ENCODE assay signal across 1 cellular context in the genomic region with DNA sequence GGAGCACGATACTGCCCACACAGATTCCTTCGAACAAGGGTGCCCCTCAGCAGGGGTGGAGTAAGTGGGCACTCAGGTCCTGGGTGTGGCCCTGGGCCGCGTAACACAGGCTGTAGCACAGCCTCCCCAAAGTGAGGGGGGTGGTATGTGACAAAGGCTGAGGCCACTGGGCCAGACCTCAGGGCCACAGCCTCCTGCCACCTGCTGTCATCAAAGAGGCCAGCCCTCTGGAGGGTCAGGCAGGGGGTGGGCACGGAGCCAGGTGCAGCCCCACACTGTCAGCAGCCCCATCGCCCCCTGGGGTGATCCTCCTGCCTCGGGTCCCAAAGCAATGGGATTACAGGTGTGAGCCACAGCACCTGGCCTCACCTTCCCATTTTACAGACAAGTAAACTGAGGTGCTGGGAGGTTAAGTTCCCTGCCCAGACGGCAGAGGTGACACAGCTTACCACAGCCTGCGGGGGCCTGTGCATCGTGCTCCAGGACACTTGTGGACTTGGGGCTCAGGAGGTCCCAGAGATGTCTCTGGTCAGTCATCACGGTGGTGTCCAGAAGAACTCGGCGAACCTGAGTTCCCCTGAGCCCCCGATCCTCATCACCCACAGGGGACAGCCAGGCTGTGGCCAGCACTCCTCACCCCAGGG.
TF ChIP-seq lines count a peak whose summit lies in the region.

No MANE protein-coding gene starts in this region.

TF ChIP-seq in K562, 482 proteins besides CTCF, POLR2A, EP300 and RAD21:
- TF ChIP-seq NUFIP1 (IDR thresholded peaks at IDR 0.05; ENCODE audit: partially characterized antibody) (no peak), RB1 (IDR thresholded peaks at IDR 0.05; ENCODE audit: low read depth) (no peak), ZNF384 (IDR thresholded peaks at IDR 0.05; ENCODE audit: low read depth, low read length) (no peak), CBX1 (IDR thresholded peaks at IDR 0.05; ENCODE audit: low read depth) (0 out of 2 replicates have a peak, but pooled peaks have one; percentile 31), BCOR (IDR thresholded peaks at IDR 0.05) (peak; percentile 83), U2AF1 (optimal IDR thresholded peaks at IDR 0.05; ENCODE audit: low read depth, low read length) (no peak), TEAD2 (tag; IDR thresholded peaks at IDR 0.05) (no peak), ZNF224 (CRISPR knock-in tag; IDR thresholded peaks at IDR 0.05) (no peak), ZNF143 (CRISPR knock-in tag; IDR thresholded peaks at IDR 0.05) (0 out of 2 replicates have a peak, but pooled peaks have one; percentile 31), CTBP1 (IDR thresholded peaks at IDR 0.05; ENCODE audit: borderline replicate concordance) (no peak), ZNF134 (CRISPR knock-in tag; conservative IDR thresholded peaks at IDR 0.05) (no peak), NELFE (IDR thresholded peaks at IDR 0.05; ENCODE audit: insufficient read depth, insufficient read length) (no peak), ZNF778 (CRISPR knock-in tag; IDR thresholded peaks at IDR 0.05) (no peak), CHD4 (IDR thresholded peaks at IDR 0.05; ENCODE audit: insufficient read depth, insufficient replicate concordance, low read depth, low read length, poor library complexity, severe bottlenecking) (no peak), KDM1A (IDR thresholded peaks at IDR 0.05) (peak in 1 of 2 experiments; percentile 61; a peak in 2 of 4 replicates), SMARCA5 (IDR thresholded peaks at IDR 0.05) (0 out of 2 replicates have a peak, but pooled peaks have one; percentile 34), TRIM24 (IDR thresholded peaks at IDR 0.05) (no peak), HMG20B (CRISPR knock-in tag; IDR thresholded peaks at IDR 0.05) (no peak), ADNP (tag; IDR thresholded peaks at IDR 0.05) (peak; percentile 43; the same call in 1 of the 2 replicates), MAFF (IDR thresholded peaks at IDR 0.05; ENCODE audit: low read length) (no peak), KLF13 (tag; IDR thresholded peaks at IDR 0.05; ENCODE audit: borderline replicate concordance, low read depth) (no peak), IRF2 (CRISPR knock-in tag; IDR thresholded peaks at IDR 0.05) (no peak), NR1H2 (CRISPR knock-in tag; IDR thresholded peaks at IDR 0.05) (no peak), CCNT2 (IDR thresholded peaks at IDR 0.05; ENCODE audit: borderline replicate concordance, extremely low read depth, insufficient read length, low read depth, low read length) (no peak), POLR2B (IDR thresholded peaks at IDR 0.05; ENCODE audit: low read depth, partially characterized antibody) (no peak), POLR2G (IDR thresholded peaks at IDR 0.05; ENCODE audit: low read depth, low read length) (0 out of 2 replicates have a peak, but pooled peaks have one; percentile 1), C11orf30 (IDR thresholded peaks at IDR 0.05; ENCODE audit: low read depth) (no peak), MEIS2 (IDR thresholded peaks at IDR 0.05; ENCODE audit: partially characterized antibody) (no peak), SETDB1 (IDR thresholded peaks at IDR 0.05; ENCODE audit: low read length) (no peak), MYNN (IDR thresholded peaks at IDR 0.05) (no peak), MYNN (CRISPR knock-in tag; IDR thresholded peaks at IDR 0.05) (no peak), ZNF695 (CRISPR knock-in tag; IDR thresholded peaks at IDR 0.05) (no peak), TBP (optimal IDR thresholded peaks at IDR 0.05; ENCODE audit: low read depth, low read length) (no peak), TCF7L2 (IDR thresholded peaks at IDR 0.05; ENCODE audit: low read depth, low read length) (no peak), ZNF217 (CRISPR knock-in tag; IDR thresholded peaks at IDR 0.05) (no peak), PHF21A (IDR thresholded peaks at IDR 0.05; ENCODE audit: borderline replicate concordance, low read depth) (no peak), PYGO2 (tag; IDR thresholded peaks at IDR 0.05) (no peak), RBM34 (IDR thresholded peaks at IDR 0.05; ENCODE audit: borderline replicate concordance, insufficient read depth, low read length) (no peak), ESRRB (CRISPR knock-in tag; IDR thresholded peaks at IDR 0.05; ENCODE audit: borderline replicate concordance) (no peak), SNRNP70 (optimal IDR thresholded peaks at IDR 0.05; ENCODE audit: low read depth, low read length) (no peak), CXXC5 (CRISPR knock-in tag; IDR thresholded peaks at IDR 0.05) (no peak)
- TF ChIP-seq, protein P1, sequence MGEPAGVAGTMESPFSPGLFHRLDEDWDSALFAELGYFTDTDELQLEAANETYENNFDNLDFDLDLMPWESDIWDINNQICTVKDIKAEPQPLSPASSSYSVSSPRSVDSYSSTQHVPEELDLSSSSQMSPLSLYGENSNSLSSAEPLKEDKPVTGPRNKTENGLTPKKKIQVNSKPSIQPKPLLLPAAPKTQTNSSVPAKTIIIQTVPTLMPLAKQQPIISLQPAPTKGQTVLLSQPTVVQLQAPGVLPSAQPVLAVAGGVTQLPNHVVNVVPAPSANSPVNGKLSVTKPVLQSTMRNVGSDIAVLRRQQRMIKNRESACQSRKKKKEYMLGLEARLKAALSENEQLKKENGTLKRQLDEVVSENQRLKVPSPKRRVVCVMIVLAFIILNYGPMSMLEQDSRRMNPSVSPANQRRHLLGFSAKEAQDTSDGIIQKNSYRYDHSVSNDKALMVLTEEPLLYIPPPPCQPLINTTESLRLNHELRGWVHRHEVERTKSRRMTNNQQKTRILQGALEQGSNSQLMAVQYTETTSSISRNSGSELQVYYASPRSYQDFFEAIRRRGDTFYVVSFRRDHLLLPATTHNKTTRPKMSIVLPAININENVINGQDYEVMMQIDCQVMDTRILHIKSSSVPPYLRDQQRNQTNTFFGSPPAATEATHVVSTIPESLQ (CRISPR knock-in tag; IDR thresholded peaks at IDR 0.05) = no peak
- TF ChIP-seq, protein P2, sequence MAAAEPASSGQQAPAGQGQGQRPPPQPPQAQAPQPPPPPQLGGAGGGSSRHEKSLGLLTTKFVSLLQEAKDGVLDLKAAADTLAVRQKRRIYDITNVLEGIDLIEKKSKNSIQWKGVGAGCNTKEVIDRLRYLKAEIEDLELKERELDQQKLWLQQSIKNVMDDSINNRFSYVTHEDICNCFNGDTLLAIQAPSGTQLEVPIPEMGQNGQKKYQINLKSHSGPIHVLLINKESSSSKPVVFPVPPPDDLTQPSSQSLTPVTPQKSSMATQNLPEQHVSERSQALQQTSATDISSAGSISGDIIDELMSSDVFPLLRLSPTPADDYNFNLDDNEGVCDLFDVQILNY (CRISPR knock-in tag; IDR thresholded peaks at IDR 0.05) = no peak
- TF ChIP-seq, protein P3, sequence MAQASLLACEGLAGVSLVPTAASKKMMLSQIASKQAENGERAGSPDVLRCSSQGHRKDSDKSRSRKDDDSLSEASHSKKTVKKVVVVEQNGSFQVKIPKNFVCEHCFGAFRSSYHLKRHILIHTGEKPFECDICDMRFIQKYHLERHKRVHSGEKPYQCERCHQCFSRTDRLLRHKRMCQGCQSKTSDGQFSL (CRISPR knock-in tag; IDR thresholded peaks at IDR 0.05) = no peak
- TF ChIP-seq, protein P3 (tag; IDR thresholded peaks at IDR 0.05) = no peak
- TF ChIP-seq, protein P4, sequence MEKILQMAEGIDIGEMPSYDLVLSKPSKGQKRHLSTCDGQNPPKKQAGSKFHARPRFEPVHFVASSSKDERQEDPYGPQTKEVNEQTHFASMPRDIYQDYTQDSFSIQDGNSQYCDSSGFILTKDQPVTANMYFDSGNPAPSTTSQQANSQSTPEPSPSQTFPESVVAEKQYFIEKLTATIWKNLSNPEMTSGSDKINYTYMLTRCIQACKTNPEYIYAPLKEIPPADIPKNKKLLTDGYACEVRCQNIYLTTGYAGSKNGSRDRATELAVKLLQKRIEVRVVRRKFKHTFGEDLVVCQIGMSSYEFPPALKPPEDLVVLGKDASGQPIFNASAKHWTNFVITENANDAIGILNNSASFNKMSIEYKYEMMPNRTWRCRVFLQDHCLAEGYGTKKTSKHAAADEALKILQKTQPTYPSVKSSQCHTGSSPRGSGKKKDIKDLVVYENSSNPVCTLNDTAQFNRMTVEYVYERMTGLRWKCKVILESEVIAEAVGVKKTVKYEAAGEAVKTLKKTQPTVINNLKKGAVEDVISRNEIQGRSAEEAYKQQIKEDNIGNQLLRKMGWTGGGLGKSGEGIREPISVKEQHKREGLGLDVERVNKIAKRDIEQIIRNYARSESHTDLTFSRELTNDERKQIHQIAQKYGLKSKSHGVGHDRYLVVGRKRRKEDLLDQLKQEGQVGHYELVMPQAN (IDR thresholded peaks at IDR 0.05; ENCODE audit: borderline replicate concordance) = no peak
- TF ChIP-seq, protein P5, sequence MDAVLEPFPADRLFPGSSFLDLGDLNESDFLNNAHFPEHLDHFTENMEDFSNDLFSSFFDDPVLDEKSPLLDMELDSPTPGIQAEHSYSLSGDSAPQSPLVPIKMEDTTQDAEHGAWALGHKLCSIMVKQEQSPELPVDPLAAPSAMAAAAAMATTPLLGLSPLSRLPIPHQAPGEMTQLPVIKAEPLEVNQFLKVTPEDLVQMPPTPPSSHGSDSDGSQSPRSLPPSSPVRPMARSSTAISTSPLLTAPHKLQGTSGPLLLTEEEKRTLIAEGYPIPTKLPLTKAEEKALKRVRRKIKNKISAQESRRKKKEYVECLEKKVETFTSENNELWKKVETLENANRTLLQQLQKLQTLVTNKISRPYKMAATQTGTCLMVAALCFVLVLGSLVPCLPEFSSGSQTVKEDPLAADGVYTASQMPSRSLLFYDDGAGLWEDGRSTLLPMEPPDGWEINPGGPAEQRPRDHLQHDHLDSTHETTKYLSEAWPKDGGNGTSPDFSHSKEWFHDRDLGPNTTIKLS (IDR thresholded peaks at IDR 0.05; ENCODE audit: borderline replicate concordance, low read depth) = no peak
- TF ChIP-seq, protein P6, sequence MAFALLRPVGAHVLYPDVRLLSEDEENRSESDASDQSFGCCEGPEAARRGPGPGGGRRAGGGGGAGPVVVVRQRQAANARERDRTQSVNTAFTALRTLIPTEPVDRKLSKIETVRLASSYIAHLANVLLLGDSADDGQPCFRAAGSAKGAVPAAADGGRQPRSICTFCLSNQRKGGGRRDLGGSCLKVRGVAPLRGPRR (CRISPR knock-in tag; IDR thresholded peaks at IDR 0.05) = no peak
- TF ChIP-seq, protein P7, sequence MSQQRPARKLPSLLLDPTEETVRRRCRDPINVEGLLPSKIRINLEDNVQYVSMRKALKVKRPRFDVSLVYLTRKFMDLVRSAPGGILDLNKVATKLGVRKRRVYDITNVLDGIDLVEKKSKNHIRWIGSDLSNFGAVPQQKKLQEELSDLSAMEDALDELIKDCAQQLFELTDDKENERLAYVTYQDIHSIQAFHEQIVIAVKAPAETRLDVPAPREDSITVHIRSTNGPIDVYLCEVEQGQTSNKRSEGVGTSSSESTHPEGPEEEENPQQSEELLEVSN (IDR thresholded peaks at IDR 0.05; ENCODE audit: borderline replicate concordance in 1 of 2, extremely low read depth in 1 of 2, insufficient read depth in 1 of 2, insufficient read length in 1 of 2, low read depth in 1 of 2, low read length in 1 of 2, poor library complexity in 1 of 2, severe bottlenecking in 1 of 2) = no peak
- TF ChIP-seq, protein P8, sequence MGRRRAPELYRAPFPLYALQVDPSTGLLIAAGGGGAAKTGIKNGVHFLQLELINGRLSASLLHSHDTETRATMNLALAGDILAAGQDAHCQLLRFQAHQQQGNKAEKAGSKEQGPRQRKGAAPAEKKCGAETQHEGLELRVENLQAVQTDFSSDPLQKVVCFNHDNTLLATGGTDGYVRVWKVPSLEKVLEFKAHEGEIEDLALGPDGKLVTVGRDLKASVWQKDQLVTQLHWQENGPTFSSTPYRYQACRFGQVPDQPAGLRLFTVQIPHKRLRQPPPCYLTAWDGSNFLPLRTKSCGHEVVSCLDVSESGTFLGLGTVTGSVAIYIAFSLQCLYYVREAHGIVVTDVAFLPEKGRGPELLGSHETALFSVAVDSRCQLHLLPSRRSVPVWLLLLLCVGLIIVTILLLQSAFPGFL (CRISPR knock-in tag; IDR thresholded peaks at IDR 0.05) = no peak
- TF ChIP-seq, protein P9, sequence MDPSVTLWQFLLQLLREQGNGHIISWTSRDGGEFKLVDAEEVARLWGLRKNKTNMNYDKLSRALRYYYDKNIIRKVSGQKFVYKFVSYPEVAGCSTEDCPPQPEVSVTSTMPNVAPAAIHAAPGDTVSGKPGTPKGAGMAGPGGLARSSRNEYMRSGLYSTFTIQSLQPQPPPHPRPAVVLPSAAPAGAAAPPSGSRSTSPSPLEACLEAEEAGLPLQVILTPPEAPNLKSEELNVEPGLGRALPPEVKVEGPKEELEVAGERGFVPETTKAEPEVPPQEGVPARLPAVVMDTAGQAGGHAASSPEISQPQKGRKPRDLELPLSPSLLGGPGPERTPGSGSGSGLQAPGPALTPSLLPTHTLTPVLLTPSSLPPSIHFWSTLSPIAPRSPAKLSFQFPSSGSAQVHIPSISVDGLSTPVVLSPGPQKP (CRISPR knock-in tag; IDR thresholded peaks at IDR 0.05) = no peak
- TF ChIP-seq, protein P10, sequence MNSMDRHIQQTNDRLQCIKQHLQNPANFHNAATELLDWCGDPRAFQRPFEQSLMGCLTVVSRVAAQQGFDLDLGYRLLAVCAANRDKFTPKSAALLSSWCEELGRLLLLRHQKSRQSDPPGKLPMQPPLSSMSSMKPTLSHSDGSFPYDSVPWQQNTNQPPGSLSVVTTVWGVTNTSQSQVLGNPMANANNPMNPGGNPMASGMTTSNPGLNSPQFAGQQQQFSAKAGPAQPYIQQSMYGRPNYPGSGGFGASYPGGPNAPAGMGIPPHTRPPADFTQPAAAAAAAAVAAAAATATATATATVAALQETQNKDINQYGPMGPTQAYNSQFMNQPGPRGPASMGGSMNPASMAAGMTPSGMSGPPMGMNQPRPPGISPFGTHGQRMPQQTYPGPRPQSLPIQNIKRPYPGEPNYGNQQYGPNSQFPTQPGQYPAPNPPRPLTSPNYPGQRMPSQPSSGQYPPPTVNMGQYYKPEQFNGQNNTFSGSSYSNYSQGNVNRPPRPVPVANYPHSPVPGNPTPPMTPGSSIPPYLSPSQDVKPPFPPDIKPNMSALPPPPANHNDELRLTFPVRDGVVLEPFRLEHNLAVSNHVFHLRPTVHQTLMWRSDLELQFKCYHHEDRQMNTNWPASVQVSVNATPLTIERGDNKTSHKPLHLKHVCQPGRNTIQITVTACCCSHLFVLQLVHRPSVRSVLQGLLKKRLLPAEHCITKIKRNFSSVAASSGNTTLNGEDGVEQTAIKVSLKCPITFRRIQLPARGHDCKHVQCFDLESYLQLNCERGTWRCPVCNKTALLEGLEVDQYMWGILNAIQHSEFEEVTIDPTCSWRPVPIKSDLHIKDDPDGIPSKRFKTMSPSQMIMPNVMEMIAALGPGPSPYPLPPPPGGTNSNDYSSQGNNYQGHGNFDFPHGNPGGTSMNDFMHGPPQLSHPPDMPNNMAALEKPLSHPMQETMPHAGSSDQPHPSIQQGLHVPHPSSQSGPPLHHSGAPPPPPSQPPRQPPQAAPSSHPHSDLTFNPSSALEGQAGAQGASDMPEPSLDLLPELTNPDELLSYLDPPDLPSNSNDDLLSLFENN (IDR thresholded peaks at IDR 0.05; ENCODE audit: low read depth in 2 of 2, low read length in 2 of 2) = no peak
